Comparison of ENCODE assay signal across 8 cellular contexts in the genomic region with DNA sequence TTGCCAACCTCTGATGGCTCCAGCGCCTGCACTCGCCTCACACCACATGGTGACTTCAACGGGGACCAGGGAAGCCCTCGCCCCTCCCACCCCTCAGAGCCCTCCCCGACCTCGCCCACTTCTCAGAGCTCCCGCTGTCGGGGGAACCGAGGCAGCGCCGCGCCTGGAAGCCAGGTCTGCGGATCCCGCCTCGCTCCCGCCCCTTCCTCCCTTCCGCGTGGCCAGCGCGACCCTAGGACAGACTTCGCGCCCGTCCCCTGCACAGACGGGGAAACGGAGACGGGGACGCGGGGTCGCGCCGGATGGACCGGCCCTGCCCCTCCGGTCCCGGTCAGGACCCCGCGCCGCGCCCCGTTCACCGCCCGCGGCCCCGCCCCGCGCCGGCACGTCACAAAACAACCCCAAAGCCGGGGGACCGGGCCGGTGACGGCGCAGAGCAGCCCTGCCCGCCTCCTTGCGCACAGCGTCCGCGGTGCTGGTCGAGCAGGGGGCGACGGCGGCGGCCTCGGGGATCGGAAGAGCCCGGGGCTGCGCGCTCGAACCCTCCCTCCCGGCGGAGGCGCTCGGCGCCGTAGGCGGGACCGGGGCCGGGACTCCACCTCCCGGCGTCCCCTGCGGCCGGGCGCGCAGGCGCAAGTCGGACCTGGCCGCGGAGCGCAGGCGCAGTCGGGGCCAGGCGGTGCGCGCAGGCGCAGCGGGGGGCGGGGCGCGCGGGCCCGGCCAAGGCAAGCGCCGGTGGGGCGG. TPM values are rescaled to one million over a fixed set of nuclear protein-coding genes. Genes with fewer than 3 reads are reported as not detected.
A peak's percentile ranks its signal among the peaks of the same experiment; 100 is the strongest.
DNase-seq lines count a peak whose midpoint lies in the region; ATAC-seq and TF ChIP-seq lines count a peak whose summit lies in the region.

No MANE protein-coding gene starts in this region.

- H2AFZ ChIP-seq in GM23338 = peak overlapping the region; percentile 81; the same call in 1 of the 2 replicates
- H2AFZ ChIP-seq in osteoblast (ENCODE audit: low read length) = peak overlapping the region; percentile 80

- H3K27ac Mint-ChIP-seq in GM23338 = peak overlapping the region; percentile 92

- no peaks in the 10 kb centered on the region for H3K9me3 ChIP-seq in osteoblast (ENCODE audit: low read depth, low read length)
- H3K9me3 ChIP-seq in testis = no peaks in the 10 kb centered on the region

- peak overlapping the region; percentile 82 for H3K4me3 Mint-ChIP-seq in GM23338

- DNase-seq in EH (ENCODE audit: low read depth) (peak; percentile 82), GM23338 (ENCODE audit: low spot score) (peak; percentile 92), LNCaP clone FGC (ENCODE audit: low read depth) (no peak), SK-N-DZ (ENCODE audit: low spot score) (peak; percentile 88), glomerular visceral epithelial cell (ENCODE audit: extremely low spot score) (peak; percentile 92), osteoblast (ENCODE audit: insufficient read length, low spot score, missing footprints) (peak; percentile 100), testis (peak; percentile 72)
- peak; percentile 88 for DNase-seq in activated naive CD4-positive, alpha-beta T cell treated with anti-CD3 and anti-CD28 coated beads, Interleukin-2, amount 50 U/mL, for 16 hours

- peaks cover 17% of the 10 kb centered on the region for H4K20me1 ChIP-seq in GM23338 (replicated peaks; ENCODE audit: insufficient read depth)
- H4K20me1 ChIP-seq in osteoblast (ENCODE audit: insufficient read depth, low read length) = peaks cover 32% of the 10 kb centered on the region

- H3K4me3 ChIP-seq in GM23338 = peak overlapping the region; percentile 79
- H3K4me3 ChIP-seq in LNCaP clone FGC (ENCODE audit: low read depth, low read length) = peak overlapping the region; percentile 93
- H3K4me3 ChIP-seq in osteoblast (ENCODE audit: insufficient read depth, low read length) = peak overlapping the region; percentile 89
- peak overlapping the region; percentile 84 to 98 for H3K4me3 ChIP-seq in testis

- no peaks in the 10 kb centered on the region for H3K9me2 ChIP-seq in GM23338 (ENCODE audit: insufficient read depth)

- peaks cover 19% of the 10 kb centered on the region for H3K27me3 Mint-ChIP-seq in GM23338 (ENCODE audit: insufficient read depth, low read depth, poor library complexity)

- peak overlapping the region; percentile 79 for H3K4me2 ChIP-seq in GM23338
- H3K4me2 ChIP-seq in osteoblast (ENCODE audit: insufficient read depth, low read length) = peak overlapping the region; percentile 86

- no peaks in the 10 kb centered on the region; the same call in 1 of the 2 replicates for H3K4me1 ChIP-seq in GM23338 (ENCODE audit: insufficient read depth)
- peaks cover 10% of the 10 kb centered on the region for H3K4me1 ChIP-seq in osteoblast (ENCODE audit: insufficient read depth, low read length)
- H3K4me1 ChIP-seq in testis = peaks cover 13% of the 10 kb centered on the region

- peak; percentile 74 for ATAC-seq in GM23338

- H3K4me1 Mint-ChIP-seq in GM23338 = peaks cover 9% of the 10 kb centered on the region

- H3K36me3 ChIP-seq in GM23338 (ENCODE audit: insufficient read depth) (no peaks in the 10 kb centered on the region; the same call in 1 of the 2 replicates), osteoblast (ENCODE audit: insufficient read depth, low read length) (peaks cover 2% of the 10 kb centered on the region), testis (ENCODE audit: low read depth, missing control alignments) (no peaks in the 10 kb centered on the region)

- TF ChIP-seq POLR2A in testis (IDR thresholded peaks at IDR 0.05) = no peak

- 0 out of 3 replicates have a peak, but pooled peaks cover 2% of the 10 kb centered on the region for H3K9me3 Mint-ChIP-seq in GM23338

- H3K27me3 ChIP-seq in GM23338 (ENCODE audit: insufficient read depth) (no peaks in the 10 kb centered on the region), osteoblast (ENCODE audit: insufficient read depth, low read length) (no peaks in the 10 kb centered on the region), testis (no peaks in the 10 kb centered on the region)

- WGBS in testis, 2 donors = 0% methylated on average over 1 of the region's 103 CpGs; no CpG with 5 or more reads in 1 of the 2 donors

- H3K79me2 ChIP-seq in GM23338 (replicated peaks; ENCODE audit: insufficient read depth) = peaks cover 25% of the 10 kb centered on the region
- H3K79me2 ChIP-seq in osteoblast (ENCODE audit: insufficient read depth, low read length) = peaks cover 44% of the 10 kb centered on the region

- H3F3A ChIP-seq in GM23338 (replicated peaks; ENCODE audit: low read depth) = peaks cover 15% of the 10 kb centered on the region

- peak overlapping the region; percentile 66; the same call in 1 of the 2 replicates for H3K27ac ChIP-seq in GM23338 (ENCODE audit: low read depth)
- H3K27ac ChIP-seq in osteoblast (ENCODE audit: low read depth, low read length) = peak overlapping the region; percentile 48
- H3K27ac ChIP-seq in testis = peak overlapping the region; percentile 79 to 95

- intact Hi-C loops in testis (cut with DNase I; ENCODE audit: low total_unique reads) = no loop called here

- no peak for TF ChIP-seq CTCF in GM23338 (conservative IDR thresholded peaks at IDR 0.05; ENCODE audit: low read depth in 2 of 2)
- TF ChIP-seq CTCF in LNCaP clone FGC (IDR thresholded peaks at IDR 0.05; ENCODE audit: control insufficient read depth, extremely low read depth, insufficient read depth) = peak; percentile 20; the same call in 1 of the 2 replicates
- no peak for TF ChIP-seq CTCF in osteoblast (IDR thresholded peaks at IDR 0.05; ENCODE audit: extremely low read depth, low read depth, low read length)
- TF ChIP-seq CTCF in testis (IDR thresholded peaks at IDR 0.05) = peak in 1 of 3 experiments; percentile 23

- H3K36me3 Mint-ChIP-seq in GM23338 (ENCODE audit: low read depth) = peaks cover 5% of the 10 kb centered on the region; the same call in 1 of the 3 replicates

TF ChIP-seq in GM23338, 12 proteins besides CTCF, POLR2A, EP300 and RAD21:
- TF ChIP-seq CREB1 (CRISPR knock-in tag; IDR thresholded peaks at IDR 0.05; ENCODE audit: low read depth) = peak; percentile 83
- no peak for TF ChIP-seq JUNB (IDR thresholded peaks at IDR 0.05; ENCODE audit: unreplicated experiment)
- TF ChIP-seq ZNF114 (CRISPR knock-in tag; IDR thresholded peaks at IDR 0.05) = no peak
- peak; percentile 83 for TF ChIP-seq POLR2AphosphoS5 (IDR thresholded peaks at IDR 0.05; ENCODE audit: low read depth)
- TF ChIP-seq NANOG (IDR thresholded peaks at IDR 0.05; ENCODE audit: borderline replicate concordance) = no peak
- TF ChIP-seq, protein P1, sequence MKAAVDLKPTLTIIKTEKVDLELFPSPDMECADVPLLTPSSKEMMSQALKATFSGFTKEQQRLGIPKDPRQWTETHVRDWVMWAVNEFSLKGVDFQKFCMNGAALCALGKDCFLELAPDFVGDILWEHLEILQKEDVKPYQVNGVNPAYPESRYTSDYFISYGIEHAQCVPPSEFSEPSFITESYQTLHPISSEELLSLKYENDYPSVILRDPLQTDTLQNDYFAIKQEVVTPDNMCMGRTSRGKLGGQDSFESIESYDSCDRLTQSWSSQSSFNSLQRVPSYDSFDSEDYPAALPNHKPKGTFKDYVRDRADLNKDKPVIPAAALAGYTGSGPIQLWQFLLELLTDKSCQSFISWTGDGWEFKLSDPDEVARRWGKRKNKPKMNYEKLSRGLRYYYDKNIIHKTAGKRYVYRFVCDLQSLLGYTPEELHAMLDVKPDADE (IDR thresholded peaks at IDR 0.05) = peak; percentile 37; the same call in 1 of the 2 replicates

RNA-seq across cellular contexts. Expression of a gene that starts 0.4 kb away (rescaled TPM):
- 146 and 148 TPM in 2 replicates for total RNA-seq in GM23338 (2014; rRNA removed; shearing (Covaris generic))
- polyA plus RNA-seq in GM23338 (2016; fragmentation: Nextera tagmentation; extraction: Ambion mirVana) (114 and 118 TPM in 2 replicates), testis (ENCODE audit: insufficient read depth, low read depth, low replicate concordance) (149 TPM)
- 139 and 213 TPM in 2 replicates for polyA plus RNA-seq in SK-N-DZ (2014; cell fraction: cytosol; rRNA removed)
- polyA plus RNA-seq in SK-N-DZ (2014; cell fraction: nucleus; rRNA removed) = 181 and 217 TPM in 2 replicates
- total RNA-seq in osteoblast (32.9 and 40.4 TPM in 2 replicates), testis (100 to 1,000 TPM; 205 to 249 TPM)

RNA-seq across cellular contexts. Expression of a gene that starts 12.7 kb away (rescaled TPM):
- total RNA-seq in GM23338 (2014; rRNA removed; shearing (Covaris generic)) = not detected in 2 replicates
- polyA plus RNA-seq in GM23338 (2016; fragmentation: Nextera tagmentation; extraction: Ambion mirVana) = 0.29 TPM in 1 of 2 replicates, not detected in the other
- polyA plus RNA-seq in SK-N-DZ (2014; cell fraction: cytosol; rRNA removed) = not detected in 2 replicates
- 0.89 TPM in 1 of 2 replicates, not detected in the other for polyA plus RNA-seq in SK-N-DZ (2014; cell fraction: nucleus; rRNA removed)
- under 0.01 TPM in 1 of 2 replicates, not detected in the other for total RNA-seq in osteoblast
- 1 to 10 TPM in 1 of 2 donors, under 1 TPM in 1; 0.31 to 1.4 TPM for total RNA-seq in testis
- polyA plus RNA-seq in testis (ENCODE audit: insufficient read depth, low read depth, low replicate concordance) = 2.2 TPM

RNA-seq across cellular contexts. Expression of a gene that starts 23.9 kb away (rescaled TPM):
- total RNA-seq in GM23338 (2014; rRNA removed; shearing (Covaris generic)) = 29.0 and 38.4 TPM in 2 replicates
- 11.9 and 14.9 TPM in 2 replicates for polyA plus RNA-seq in GM23338 (2016; fragmentation: Nextera tagmentation; extraction: Ambion mirVana)
- 33.8 and 44.2 TPM in 2 replicates for polyA plus RNA-seq in SK-N-DZ (2014; cell fraction: cytosol; rRNA removed)
- 31.9 and 56.0 TPM in 2 replicates for polyA plus RNA-seq in SK-N-DZ (2014; cell fraction: nucleus; rRNA removed)
- 38.3 and 47.8 TPM in 2 replicates for total RNA-seq in osteoblast
- total RNA-seq in testis = 100 to 1,000 TPM in 1 of 2 donors, 10 to 100 TPM in 1; 98.5 to 104 TPM
- 5.4 TPM for polyA plus RNA-seq in testis (ENCODE audit: insufficient read depth, low read depth, low replicate concordance)

RNA-seq across cellular contexts. Expression of a gene that starts 34.9 kb away (rescaled TPM):
- total RNA-seq in GM23338 (2014; rRNA removed; shearing (Covaris generic)) = 1.0 and 2.5 TPM in 2 replicates
- polyA plus RNA-seq in GM23338 (2016; fragmentation: Nextera tagmentation; extraction: Ambion mirVana) (2.1 and 3.3 TPM in 2 replicates), testis (ENCODE audit: insufficient read depth, low read depth, low replicate concordance) (1.6 TPM)
- polyA plus RNA-seq in SK-N-DZ (2014; cell fraction: cytosol; rRNA removed) = 0.15 and 0.20 TPM in 2 replicates
- 0.21 and 1.7 TPM in 2 replicates for polyA plus RNA-seq in SK-N-DZ (2014; cell fraction: nucleus; rRNA removed)
- total RNA-seq in osteoblast (0.59 and 0.72 TPM in 2 replicates), testis (1 to 10 TPM; 2.2 to 2.3 TPM)

RNA-seq across cellular contexts. Expression of a gene that starts 41.2 kb away (rescaled TPM):
- total RNA-seq in GM23338 (2014; rRNA removed; shearing (Covaris generic)) = 891 and 973 TPM in 2 replicates
- polyA plus RNA-seq in GM23338 (2016; fragmentation: Nextera tagmentation; extraction: Ambion mirVana) (957 and 960 TPM in 2 replicates), testis (ENCODE audit: insufficient read depth, low read depth, low replicate concordance) (870 TPM)
- 842 and 849 TPM in 2 replicates for polyA plus RNA-seq in SK-N-DZ (2014; cell fraction: cytosol; rRNA removed)
- polyA plus RNA-seq in SK-N-DZ (2014; cell fraction: nucleus; rRNA removed) = 345 and 387 TPM in 2 replicates
- total RNA-seq in osteoblast (273 and 291 TPM in 2 replicates), testis (1,000 to 10,000 TPM; 1,391 to 1,458 TPM)
